19 cellular contexts compared by ENCODE assay signal in the genomic region with DNA sequence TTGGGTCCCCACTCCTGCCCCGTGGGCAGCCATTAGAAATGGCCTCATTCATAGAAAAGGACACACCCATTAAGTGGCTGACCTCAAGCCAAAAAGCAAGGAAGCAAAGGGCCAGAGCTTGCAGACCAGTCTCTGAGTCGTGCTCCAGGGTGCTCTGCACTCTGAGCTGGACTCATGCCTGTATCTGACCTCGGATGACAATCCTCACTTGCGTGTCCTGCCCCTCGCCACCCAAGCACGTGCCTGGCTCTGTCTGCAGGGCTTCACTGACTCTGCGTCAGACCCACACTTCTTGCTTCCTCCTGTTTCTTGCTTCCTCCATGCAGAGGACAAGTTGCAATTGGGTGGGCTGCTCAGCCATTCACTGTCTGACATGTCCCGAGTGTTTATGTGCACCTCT.
A peak's percentile ranks its signal among the peaks of the same experiment; 100 is the strongest.
DNase-seq lines count a peak whose midpoint lies in the region; ATAC-seq and TF ChIP-seq lines count a peak whose summit lies in the region.
"Had no signal": no experiment of that assay in that cellular context is flagged by ENCODE, and none has a peak within 500 bp of the region (broad histone marks: within the 10 kb centered on the region; RNA-seq: fewer than 3 reads in every experiment).

No MANE protein-coding gene starts in this region.

- peaks cover 3% of the 10 kb centered on the region for H3K9me3 Mint-ChIP-seq in dendritic cell treated with granulocyte-macrophage colony-stimulating factor and Interleukin-4, amounts not matched to agents 40 ng/mL and 50 ng/mL, for 4 days
- H3K9me3 Mint-ChIP-seq in activated CD8-positive, alpha-beta memory T cell treated with anti-CD3 and anti-CD28 coated beads, Interleukin-2, amount 10 ng/mL, durations not matched to agents 7 days and 5 days (ENCODE audit: low read depth): no peaks in the 10 kb centered on the region

- WGBS in aorta, 2 donors: 88 to 91% methylated on average over 8 of the region's 8 CpGs

- no peak overlapping the region for H3K4me3 ChIP-seq in right atrium auricular region
- H3K4me3 ChIP-seq in aorta (ENCODE audit: low read length in 2 of 2): no peak overlapping the region
- H3K4me3 ChIP-seq: GM12878, HAP-1, SJCRH30 had no signal

- H3K27ac ChIP-seq in right atrium auricular region (no peak overlapping the region), aorta (ENCODE audit: low read depth in 1 of 2, low read length in 2 of 2) (no peak overlapping the region)
- H3K27ac ChIP-seq: RWPE1, SJCRH30 had no signal

- no peaks in the 10 kb centered on the region for H3K36me3 Mint-ChIP-seq in dendritic cell treated with granulocyte-macrophage colony-stimulating factor and Interleukin-4, amounts not matched to agents 40 ng/mL and 50 ng/mL, for 4 days (ENCODE audit: low read depth)
- no peaks in the 10 kb centered on the region for H3K36me3 Mint-ChIP-seq in activated CD8-positive, alpha-beta memory T cell treated with anti-CD3 and anti-CD28 coated beads, Interleukin-2, amount 10 ng/mL, durations not matched to agents 7 days and 5 days
- H3K36me3 Mint-ChIP-seq: CD4-positive, alpha-beta memory T cell had no signal

- peaks cover 23% of the 10 kb centered on the region for H3K4me1 Mint-ChIP-seq in dendritic cell treated with granulocyte-macrophage colony-stimulating factor and Interleukin-4, amounts not matched to agents 40 ng/mL and 50 ng/mL, for 4 days (ENCODE audit: low read depth)
- no peaks in the 10 kb centered on the region for H3K4me1 Mint-ChIP-seq in activated CD8-positive, alpha-beta memory T cell treated with anti-CD3 and anti-CD28 coated beads, Interleukin-2, amount 10 ng/mL, durations not matched to agents 7 days and 5 days

- H3K27me3 Mint-ChIP-seq in dendritic cell treated with granulocyte-macrophage colony-stimulating factor and Interleukin-4, amounts not matched to agents 40 ng/mL and 50 ng/mL, for 4 days: no peaks in the 10 kb centered on the region
- H3K27me3 Mint-ChIP-seq in activated CD8-positive, alpha-beta memory T cell treated with anti-CD3 and anti-CD28 coated beads, Interleukin-2, amount 10 ng/mL, durations not matched to agents 7 days and 5 days: peaks cover 4% of the 10 kb centered on the region

- CTCF ChIA-PET in activated CD8-positive, alpha-beta memory T cell treated with anti-CD3 and anti-CD28 coated beads, Interleukin-2, amount 10 ng/mL, durations not matched to agents 7 days and 5 days (lab: Charles Lee): no interaction called here

- H3K27me3 ChIP-seq in right atrium auricular region (no peaks in the 10 kb centered on the region), aorta (ENCODE audit: control insufficient read depth in 1 of 2, insufficient read depth in 2 of 2, low read length in 1 of 2) (no peaks in the 10 kb centered on the region)
- H3K27me3 ChIP-seq: SJCRH30 had no signal

- H3K4me3 Mint-ChIP-seq in dendritic cell treated with granulocyte-macrophage colony-stimulating factor and Interleukin-4, amounts not matched to agents 40 ng/mL and 50 ng/mL, for 4 days: no peak overlapping the region
- no peak overlapping the region for H3K4me3 Mint-ChIP-seq in activated CD8-positive, alpha-beta memory T cell treated with anti-CD3 and anti-CD28 coated beads, Interleukin-2, amount 10 ng/mL, durations not matched to agents 7 days and 5 days
- H3K4me3 Mint-ChIP-seq: CD4-positive, alpha-beta memory T cell had no signal

- ATAC-seq in left ventricle myocardium superior (no peak), aorta (ENCODE audit: low FRiP score) (no peak), HG03571 (IDR thresholded peaks at IDR 0.05; ENCODE audit: unreplicated experiment) (no peak)
- ATAC-seq in activated CD8-positive, alpha-beta memory T cell treated with anti-CD3 and anti-CD28 coated beads, Interleukin-2, amount 10 ng/mL, durations not matched to agents 7 days and 5 days: no peak
- ATAC-seq: PC-3 had no signal

- no peak for TF ChIP-seq CTCF in right atrium auricular region (IDR thresholded peaks at IDR 0.05)

- peak; percentile 24 for DNase-seq in left ventricle myocardium superior
- no peak for DNase-seq in right atrium auricular region (ENCODE audit: low spot score)
- peak; percentile 21 for DNase-seq in myocyte (ENCODE audit: low read depth)
- peak; percentile 56 to 68 for DNase-seq in aorta
- DNase-seq in LoVo (ENCODE audit: low spot score): no peak
- no peak for DNase-seq in activated CD8-positive, alpha-beta memory T cell treated with anti-CD3 and anti-CD28 coated beads, Interleukin-2, amount 10 ng/mL, durations not matched to agents 7 days and 5 days
- DNase-seq: 8988T; CD4-positive, alpha-beta memory T cell; MV-4-11; NCI-H187; NCI-H226; NCI-H524 treated with DMSO at 0.1 percent for 48 hours; PC-3; SJCRH30 had no signal

- H3K27ac Mint-ChIP-seq in dendritic cell treated with granulocyte-macrophage colony-stimulating factor and Interleukin-4, amounts not matched to agents 40 ng/mL and 50 ng/mL, for 4 days: peak overlapping the region; percentile 48
- no peak overlapping the region for H3K27ac Mint-ChIP-seq in activated CD8-positive, alpha-beta memory T cell treated with anti-CD3 and anti-CD28 coated beads, Interleukin-2, amount 10 ng/mL, durations not matched to agents 7 days and 5 days
- H3K27ac Mint-ChIP-seq: CD4-positive, alpha-beta memory T cell had no signal

- H3K4me1 ChIP-seq in right atrium auricular region (no peaks in the 10 kb centered on the region), aorta (ENCODE audit: control insufficient read depth in 1 of 2, insufficient read depth in 2 of 2, low read length in 2 of 2) (no peaks in the 10 kb centered on the region)
- H3K4me1 ChIP-seq: HAP-1, SJCRH30 had no signal

- H3K36me3 ChIP-seq in right atrium auricular region: no peaks in the 10 kb centered on the region
- H3K36me3 ChIP-seq in aorta (ENCODE audit: control insufficient read depth in 1 of 2, insufficient read depth in 2 of 2, low read length in 1 of 2): no peaks in the 10 kb centered on the region
- H3K36me3 ChIP-seq: HAP-1, SJCRH30 had no signal

- intact Hi-C loops in left ventricle myocardium superior (cut with micrococcal nuclease): no loop called here
- intact Hi-C loops in dendritic cell treated with granulocyte-macrophage colony-stimulating factor and Interleukin-4, amounts not matched to agents 40 ng/mL and 50 ng/mL, for 4 days (cut with micrococcal nuclease): no loop called here
- intact Hi-C loops in aorta (cut with DNase I): no loop called here

- H3K9me3 ChIP-seq in right atrium auricular region (peaks cover 0 to 10% of the 10 kb centered on the region in 2 donors), aorta (ENCODE audit: control insufficient read depth, low read length) (peaks cover 1% of the 10 kb centered on the region)
- H3K9me3 ChIP-seq: HAP-1, SJCRH30 had no signal

Comparison
In these comparisons a context has a peak if more than half of its experiments do, and no peak if none do; other contexts are left out.
1. DNase-seq: peak in left ventricle myocardium superior (single experiment), myocyte (single experiment) and aorta (2 of 2); none in right atrium auricular region (single experiment), LoVo (single experiment) and activated CD8-positive, alpha-beta memory T cell treated with anti-CD3 and anti-CD28 coated beads, Interleukin-2, amount 10 ng/mL, durations not matched to agents 7 days and 5 days (single experiment).